1 cellular context compared by ENCODE assay signal in the genomic region with DNA sequence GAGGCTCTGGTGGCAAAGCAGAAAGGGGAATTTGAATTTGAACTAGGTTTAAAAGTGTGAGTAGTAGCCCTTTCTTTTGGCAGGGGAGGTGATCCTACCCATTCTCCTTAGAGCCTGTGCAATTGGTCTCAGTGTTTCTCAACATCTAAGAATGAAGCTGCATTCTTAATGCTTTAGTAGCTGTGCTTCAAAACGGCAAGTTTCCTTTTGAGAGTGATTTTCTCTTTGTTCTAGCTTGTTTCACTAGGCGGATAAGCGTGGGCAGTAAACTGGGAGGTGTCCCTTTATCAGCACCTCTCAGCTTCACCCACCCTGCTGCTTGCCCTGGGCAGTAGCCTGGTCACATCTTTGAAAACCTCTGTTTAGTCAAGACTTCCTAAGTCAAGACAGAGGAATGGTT.
TF ChIP-seq lines count a peak whose summit lies in the region.

No MANE protein-coding gene starts in this region.

TF ChIP-seq in SK-N-SH, 30 proteins besides CTCF, POLR2A, EP300 and RAD21 (continued from another document):
- TF ChIP-seq, protein P1, sequence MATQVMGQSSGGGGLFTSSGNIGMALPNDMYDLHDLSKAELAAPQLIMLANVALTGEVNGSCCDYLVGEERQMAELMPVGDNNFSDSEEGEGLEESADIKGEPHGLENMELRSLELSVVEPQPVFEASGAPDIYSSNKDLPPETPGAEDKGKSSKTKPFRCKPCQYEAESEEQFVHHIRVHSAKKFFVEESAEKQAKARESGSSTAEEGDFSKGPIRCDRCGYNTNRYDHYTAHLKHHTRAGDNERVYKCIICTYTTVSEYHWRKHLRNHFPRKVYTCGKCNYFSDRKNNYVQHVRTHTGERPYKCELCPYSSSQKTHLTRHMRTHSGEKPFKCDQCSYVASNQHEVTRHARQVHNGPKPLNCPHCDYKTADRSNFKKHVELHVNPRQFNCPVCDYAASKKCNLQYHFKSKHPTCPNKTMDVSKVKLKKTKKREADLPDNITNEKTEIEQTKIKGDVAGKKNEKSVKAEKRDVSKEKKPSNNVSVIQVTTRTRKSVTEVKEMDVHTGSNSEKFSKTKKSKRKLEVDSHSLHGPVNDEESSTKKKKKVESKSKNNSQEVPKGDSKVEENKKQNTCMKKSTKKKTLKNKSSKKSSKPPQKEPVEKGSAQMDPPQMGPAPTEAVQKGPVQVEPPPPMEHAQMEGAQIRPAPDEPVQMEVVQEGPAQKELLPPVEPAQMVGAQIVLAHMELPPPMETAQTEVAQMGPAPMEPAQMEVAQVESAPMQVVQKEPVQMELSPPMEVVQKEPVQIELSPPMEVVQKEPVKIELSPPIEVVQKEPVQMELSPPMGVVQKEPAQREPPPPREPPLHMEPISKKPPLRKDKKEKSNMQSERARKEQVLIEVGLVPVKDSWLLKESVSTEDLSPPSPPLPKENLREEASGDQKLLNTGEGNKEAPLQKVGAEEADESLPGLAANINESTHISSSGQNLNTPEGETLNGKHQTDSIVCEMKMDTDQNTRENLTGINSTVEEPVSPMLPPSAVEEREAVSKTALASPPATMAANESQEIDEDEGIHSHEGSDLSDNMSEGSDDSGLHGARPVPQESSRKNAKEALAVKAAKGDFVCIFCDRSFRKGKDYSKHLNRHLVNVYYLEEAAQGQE (IDR thresholded peaks at IDR 0.05; ENCODE audit: low read depth, low read length), result no peak
- TF ChIP-seq NFIC (IDR thresholded peaks at IDR 0.05; ENCODE audit: borderline replicate concordance) (peak; percentile 4; the same call in 1 of the 2 replicates), TAF1 (IDR thresholded peaks at IDR 0.05; ENCODE audit: borderline replicate concordance, low read depth, low read length) (peak; percentile 28; the same call in 1 of the 2 replicates), FOXJ3 (CRISPR knock-in tag; IDR thresholded peaks at IDR 0.05) (no peak), FOSL2 (IDR thresholded peaks at IDR 0.05; ENCODE audit: borderline replicate concordance, low read depth) (peak; percentile 34; the same call in 1 of the 2 replicates), RFX5 (IDR thresholded peaks at IDR 0.05; ENCODE audit: low read length) (no peak), ELF1 (IDR thresholded peaks at IDR 0.05) (no peak), TEAD4 (IDR thresholded peaks at IDR 0.05; ENCODE audit: borderline replicate concordance, insufficient read depth) (0 out of 2 replicates have a peak, but pooled peaks have one; percentile 18), FOXM1 (IDR thresholded peaks at IDR 0.05; ENCODE audit: low read depth) (no peak)
